ENCODE assay signal across 8 cellular contexts in genomic region chr12:40104461-40105264, GRCh38. TPM values are rescaled to one million over a fixed set of nuclear protein-coding genes. Genes with fewer than 3 reads are reported as not detected.
DNase-seq lines count a peak whose midpoint lies in the region; ATAC-seq and TF ChIP-seq lines count a peak whose summit lies in the region.

No MANE protein-coding gene starts in this region.

- H3K4me1 Mint-ChIP-seq in osteocyte (ENCODE audit: unreplicated experiment): peaks cover 24% of the 10 kb centered on the region

- TF ChIP-seq CTCF in epithelial cell of proximal tubule (conservative IDR thresholded peaks at IDR 0.05; ENCODE audit: low read depth, low read length) (no peak), osteocyte (IDR thresholded peaks at IDR 0.05) (no peak)

- DNase-seq in SIG-M5 treated with dmso at 0.1 percent for 504 hours (lab: John Stamatoyannopoulos, UW; ENCODE audit: unreplicated experiment): peak; percentile 16
- no peak for DNase-seq in SIG-M5 (lab: John Stamatoyannopoulos, UW)
- peak; percentile 20 for DNase-seq in RKO (ENCODE audit: low spot score)
- no peak for DNase-seq in epithelial cell of proximal tubule (ENCODE audit: low read depth)
- DNase-seq in osteocyte (ENCODE audit: extremely low spot score, unreplicated experiment): no peak
- no peak for DNase-seq in NCI-H345 treated with DMSO at 0.1 percent for 48 hours (lab: John Stamatoyannopoulos, UW; ENCODE audit: unreplicated experiment)
- no peak for DNase-seq in CD1c-positive myeloid dendritic cell (ENCODE audit: extremely low spot score)

- no peak for ATAC-seq in HG02571 (IDR thresholded peaks at IDR 0.05; ENCODE audit: unreplicated experiment)

- peaks cover 12% of the 10 kb centered on the region for H3K27me3 Mint-ChIP-seq in osteocyte (ENCODE audit: unreplicated experiment)

- H3K4me3 ChIP-seq in epithelial cell of proximal tubule (ENCODE audit: low read depth, low read length): peak overlapping the region; percentile 79

- H3K36me3 Mint-ChIP-seq in osteocyte (ENCODE audit: unreplicated experiment): no peaks in the 10 kb centered on the region

- H3K27ac Mint-ChIP-seq in osteocyte (ENCODE audit: unreplicated experiment): no peak overlapping the region

- H3K9me3 Mint-ChIP-seq in osteocyte (ENCODE audit: unreplicated experiment): no peaks in the 10 kb centered on the region

- peak overlapping the region; percentile 67 for H3K4me3 Mint-ChIP-seq in osteocyte (ENCODE audit: unreplicated experiment)

RNA-seq across cellular contexts. Expression of gene SLC2A13, which starts 1.2 kb away (rescaled TPM):
- total RNA-seq in epithelial cell of proximal tubule (2.7 and 4.6 TPM in 2 replicates), osteocyte (6.9 and 7.1 TPM in 2 replicates)

Comparison
In these comparisons a context has a peak if more than half of its experiments do, and no peak if none do; other contexts are left out.
1. DNase-seq: peak in SIG-M5 treated with dmso at 0.1 percent for 504 hours (single experiment) and RKO (single experiment); none in SIG-M5 (single experiment), epithelial cell of proximal tubule (single experiment), osteocyte (single experiment), NCI-H345 treated with DMSO at 0.1 percent for 48 hours (single experiment) and CD1c-positive myeloid dendritic cell (single experiment).